In the genomic region with DNA sequence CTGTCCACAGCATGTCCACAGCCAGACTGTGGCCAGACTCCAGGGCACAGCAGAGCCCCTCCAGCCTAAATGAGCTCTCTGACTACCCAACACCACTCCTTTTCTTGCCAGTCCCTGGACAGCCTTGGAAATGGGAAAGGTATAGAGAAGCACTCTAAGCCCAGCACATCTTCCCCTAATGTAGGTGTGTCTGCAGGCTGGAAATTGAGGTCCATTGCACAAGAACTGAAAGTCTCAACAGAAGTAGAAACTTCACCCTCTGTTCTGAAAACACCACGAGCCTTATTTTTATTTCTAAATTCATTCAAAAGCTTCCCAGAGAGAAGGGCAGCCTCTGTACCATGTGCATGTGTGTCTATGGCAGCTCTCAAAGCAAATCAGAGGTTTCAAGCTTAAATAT, we compare ENCODE assay signal across 15 cellular contexts. TPM values are rescaled to one million over a fixed set of nuclear protein-coding genes. Genes with fewer than 3 reads are reported as not detected.
DNase-seq lines count a peak whose midpoint lies in the region; ATAC-seq, FAIRE-seq and TF ChIP-seq lines count a peak whose summit lies in the region.
"Had no signal": no experiment of that assay in that cellular context is flagged by ENCODE, and none has a peak within 500 bp of the region (broad histone marks: within the 10 kb centered on the region; RNA-seq: fewer than 3 reads in every experiment).

No MANE protein-coding gene starts in this region.

- no peak for TF ChIP-seq EP300 in GM12878 (IDR thresholded peaks at IDR 0.05; ENCODE audit: borderline replicate concordance in 1 of 2, control insufficient read depth in 1 of 2, low read depth in 2 of 2, low read length in 2 of 2)

- H3K27me3 ChIP-seq in GM23248 (replicated peaks; ENCODE audit: insufficient read depth) (no peaks in the 10 kb centered on the region), GM12878 (replicated peaks in 1 of 2; ENCODE audit: control insufficient read depth in 2 of 2, insufficient read depth in 2 of 2, low read length in 1 of 2) (no peaks in the 10 kb centered on the region; a peak in 1 of 4 replicates), osteoblast (ENCODE audit: insufficient read depth, low read length) (no peaks in the 10 kb centered on the region)

- no peaks in the 10 kb centered on the region for H3K36me3 ChIP-seq in GM23248 (ENCODE audit: low read depth)
- H3K36me3 ChIP-seq in GM12878 (ENCODE audit: control insufficient read depth in 2 of 2, insufficient read depth in 2 of 2, low read length in 1 of 2), result no peaks in the 10 kb centered on the region
- H3K36me3 ChIP-seq in osteoblast (ENCODE audit: insufficient read depth, low read length), result no peaks in the 10 kb centered on the region
- H3K36me3 ChIP-seq: heart left ventricle, sigmoid colon, transverse colon had no signal

- DNase-seq in GM23248 (no peak), NAMALWA (ENCODE audit: low spot score) (peak; percentile 1), GM12878 (ENCODE audit: low read depth, low spot score) (no peak), osteoblast (ENCODE audit: insufficient read length, low spot score, missing footprints) (no peak), occipital lobe (lab: John Stamatoyannopoulos, UW) (no peak), NCI-H146 (lab: John Stamatoyannopoulos, UW) (no peak)
- no peak for DNase-seq in activated T-helper 1 cell treated with anti-CD3 and anti-CD28 coated beads, Interleukin-12 subunit alpha, Interleukin-12 subunit beta, Interleukin-2, Interleukin-4 antibody, amounts not matched to agents 30 ng/mL and 10 ng/mL and 1 ng/mL, durations not matched to agents 14 hours and 24 hours and 36 hours (ENCODE audit: low spot score)
- no peak for DNase-seq in activated effector memory CD4-positive, alpha-beta T cell treated with anti-CD3 and anti-CD28 coated beads, Interleukin-2, amount 50 U/mL, for 16 hours
- DNase-seq: activated CD4-positive, CD25-positive, alpha-beta regulatory T cell treated with anti-CD3 and anti-CD28 coated beads, Interleukin-2, amount 50 U/mL, for 72 hours; psoas muscle had no signal

- no peaks in the 10 kb centered on the region for H3K4me1 Mint-ChIP-seq in activated T-helper 1 cell treated with anti-CD3 and anti-CD28 coated beads, Interleukin-12 subunit alpha, Interleukin-12 subunit beta, Interleukin-2, Interleukin-4 antibody, amounts not matched to agents 30 ng/mL and 10 ng/mL and 1 ng/mL, durations not matched to agents 14 hours and 24 hours and 36 hours (ENCODE audit: low read depth)

- TF ChIP-seq CTCF in GM12878 (IDR thresholded peaks at IDR 0.05 in 2 of 3, conservative IDR thresholded peaks at IDR 0.05 in 1 of 3; ENCODE audit: control insufficient read depth in 2 of 3, extremely low read depth in 1 of 3, insufficient read depth in 1 of 3, low read depth in 3 of 3, low read length in 3 of 3), result no peak
- no peak for TF ChIP-seq CTCF in osteoblast (IDR thresholded peaks at IDR 0.05; ENCODE audit: extremely low read depth, low read depth, low read length)

- POLR2A ChIA-PET in GM12878 (lab: Charles Lee), result interaction anchor here (0.6 to 3.2 kb wide), 5 partner anchors 11 to 479 kb away, joined by 3 to 13 read pairs (median 3); no protein-coding TSS in a partner anchor

- no peak for FAIRE-seq in GM12878 (lab: Jason Lieb, UNC)

- H3K27ac ChIP-seq in GM23248 (no peak overlapping the region), GM12878 (ENCODE audit: control insufficient read depth, insufficient read depth) (no peak overlapping the region), osteoblast (ENCODE audit: low read depth, low read length) (no peak overlapping the region)
- H3K27ac ChIP-seq: heart left ventricle, psoas muscle, transverse colon had no signal

- H3K79me2 ChIP-seq in GM23248 (ENCODE audit: insufficient read depth) (no peaks in the 10 kb centered on the region; the same call in 1 of the 2 replicates), GM12878 (ENCODE audit: control insufficient read depth, insufficient read depth, low read length) (no peaks in the 10 kb centered on the region), osteoblast (ENCODE audit: insufficient read depth, low read length) (peaks cover 10% of the 10 kb centered on the region)

- no peak overlapping the region for H3K9ac ChIP-seq in GM23248
- no peak overlapping the region for H3K9ac ChIP-seq in GM12878 (ENCODE audit: control insufficient read depth, insufficient read depth, low read length)

- peaks cover 3% of the 10 kb centered on the region; the same call in 1 of the 2 replicates for H3K4me1 ChIP-seq in GM23248 (ENCODE audit: insufficient read depth)
- no peaks in the 10 kb centered on the region for H3K4me1 ChIP-seq in GM12878 (ENCODE audit: control insufficient read depth, insufficient read depth, low read length)
- H3K4me1 ChIP-seq in osteoblast (ENCODE audit: insufficient read depth, low read length), result peaks cover 19% of the 10 kb centered on the region

- H3K4me2 ChIP-seq in GM23248 (ENCODE audit: unreplicated experiment) (peak overlapping the region; percentile 17), GM12878 (ENCODE audit: control insufficient read depth, insufficient read depth) (0 out of 2 replicates have a peak overlapping the region, but pooled peaks have one; percentile 2), osteoblast (ENCODE audit: insufficient read depth, low read length) (peak overlapping the region; percentile 34)

- H3F3A ChIP-seq in GM23248 (ENCODE audit: insufficient read depth), result no peaks in the 10 kb centered on the region

- no peak for TF ChIP-seq RAD21 in GM12878 (IDR thresholded peaks at IDR 0.05; ENCODE audit: insufficient read depth, low read depth, low read length)

- H3K4me3 ChIP-seq in GM23248, result no peak overlapping the region
- no peak overlapping the region for H3K4me3 ChIP-seq in GM12878
- H3K4me3 ChIP-seq in osteoblast (ENCODE audit: insufficient read depth, low read length), result no peak overlapping the region
- H3K4me3 ChIP-seq: heart left ventricle, psoas muscle, sigmoid colon, transverse colon had no signal

- H3K9me3 ChIP-seq in GM23248 (ENCODE audit: low read depth) (no peaks in the 10 kb centered on the region), GM12878 (replicated peaks; ENCODE audit: control insufficient read depth, insufficient read depth, low read length) (no peaks in the 10 kb centered on the region; the same call in 2 of the 3 replicates), osteoblast (ENCODE audit: low read depth, low read length) (no peaks in the 10 kb centered on the region)
- H3K9me3 ChIP-seq: heart left ventricle, psoas muscle, sigmoid colon, transverse colon had no signal

- ATAC-seq in GM12878, result no peak
- ATAC-seq: Right ventricle myocardium inferior had no signal

- H3K27me3 Mint-ChIP-seq in activated T-helper 1 cell treated with anti-CD3 and anti-CD28 coated beads, Interleukin-12 subunit alpha, Interleukin-12 subunit beta, Interleukin-2, Interleukin-4 antibody, amounts not matched to agents 30 ng/mL and 10 ng/mL and 1 ng/mL, durations not matched to agents 14 hours and 24 hours and 36 hours (ENCODE audit: insufficient read depth), result peaks cover 23% of the 10 kb centered on the region

- CTCF ChIA-PET in GM12878 (lab: Yijun Ruan, JAX), result interaction anchor here (0.6 to 21.5 kb wide), 62 partner anchors 8 to 473 kb away, joined by 3 to 532 read pairs (median 4); no protein-coding TSS in a partner anchor

- SMC1A ChIA-PET in GM12878 (lab: Charles Lee; ENCODE audit: uncharacterized antibody, unreplicated experiment), result interaction anchor here (0.6 to 13.9 kb wide), 59 partner anchors 8 to 475 kb away, joined by 3 to 291 read pairs (median 5); no protein-coding TSS in a partner anchor

- WGBS in GM23248 (ENCODE audit: low coverage in 1 of 2, low lambda C conversion rate in 2 of 2, missing lambda C conversion rate in 2 of 2), 2 experiments, result 61 to 91% methylated on average over 1 of the region's 1 CpG
- 0% methylated on average over 1 of the region's 1 CpG for WGBS in GM12878 (ENCODE audit: insufficient coverage, insufficient replicate concordance, low lambda C conversion rate, missing lambda C conversion rate)

- H3K4me3 Mint-ChIP-seq in activated T-helper 1 cell treated with anti-CD3 and anti-CD28 coated beads, Interleukin-12 subunit alpha, Interleukin-12 subunit beta, Interleukin-2, Interleukin-4 antibody, amounts not matched to agents 30 ng/mL and 10 ng/mL and 1 ng/mL, durations not matched to agents 14 hours and 24 hours and 36 hours, result no peak overlapping the region
- H3K4me3 Mint-ChIP-seq: dendritic cell treated with granulocyte-macrophage colony-stimulating factor and Interleukin-4, amounts not matched to agents 40 ng/mL and 50 ng/mL, for 4 days had no signal

- in situ Hi-C loops in GM23248 (cut with MboI) (loop anchor here (5.0 to 10.0 kb wide), 2 partner anchors 387 to 469 kb away; no protein-coding TSS in a partner anchor), GM12878 (cut with MboI) (loop anchor here (5.0 kb wide), 3 partner anchors 249 to 474 kb away; no protein-coding TSS in a partner anchor)

- BruUV-seq in GM12878 (replicated peaks; lab: Mats Ljungman, UMichigan), result no TSS peak

- no peak overlapping the region for H3K27ac Mint-ChIP-seq in activated T-helper 1 cell treated with anti-CD3 and anti-CD28 coated beads, Interleukin-12 subunit alpha, Interleukin-12 subunit beta, Interleukin-2, Interleukin-4 antibody, amounts not matched to agents 30 ng/mL and 10 ng/mL and 1 ng/mL, durations not matched to agents 14 hours and 24 hours and 36 hours
- H3K27ac Mint-ChIP-seq: dendritic cell treated with granulocyte-macrophage colony-stimulating factor and Interleukin-4, amounts not matched to agents 40 ng/mL and 50 ng/mL, for 4 days had no signal

- H4K20me1 ChIP-seq in GM23248 (ENCODE audit: insufficient read depth) (no peaks in the 10 kb centered on the region), GM12878 (ENCODE audit: control insufficient read depth, insufficient read depth) (no peaks in the 10 kb centered on the region), osteoblast (ENCODE audit: insufficient read depth, low read length) (no peaks in the 10 kb centered on the region)

- intact Hi-C loops in GM12878 (cut with micrococcal nuclease; ENCODE audit: unreplicated experiment), result loop anchor here (1.0 to 5.0 kb wide), 3 partner anchors 149 to 390 kb away; no protein-coding TSS in a partner anchor
- intact Hi-C loops in activated T-helper 1 cell treated with anti-CD3 and anti-CD28 coated beads, Interleukin-12 subunit alpha, Interleukin-12 subunit beta, Interleukin-2, Interleukin-4 antibody, amounts not matched to agents 30 ng/mL and 10 ng/mL and 1 ng/mL, durations not matched to agents 14 hours and 24 hours and 36 hours (cut with micrococcal nuclease), result loop anchor here (1.0 kb wide), 2 partner anchors 249 to 467 kb away; no protein-coding TSS in a partner anchor

- H3K36me3 Mint-ChIP-seq in activated T-helper 1 cell treated with anti-CD3 and anti-CD28 coated beads, Interleukin-12 subunit alpha, Interleukin-12 subunit beta, Interleukin-2, Interleukin-4 antibody, amounts not matched to agents 30 ng/mL and 10 ng/mL and 1 ng/mL, durations not matched to agents 14 hours and 24 hours and 36 hours (ENCODE audit: low read depth), result no peaks in the 10 kb centered on the region

- H3K9me2 ChIP-seq in GM23248 (ENCODE audit: insufficient read depth), result no peaks in the 10 kb centered on the region

- TF ChIP-seq POLR2A in GM12878 (IDR thresholded peaks at IDR 0.05; ENCODE audit: low read depth, low read length), result no peak

- H2AFZ ChIP-seq in GM23248, result no peak overlapping the region
- no peak overlapping the region for H2AFZ ChIP-seq in GM12878 (ENCODE audit: control insufficient read depth, low read depth, low read length)
- H2AFZ ChIP-seq in osteoblast (ENCODE audit: low read length), result no peak overlapping the region

- no peaks in the 10 kb centered on the region for H3K9me3 Mint-ChIP-seq in activated T-helper 1 cell treated with anti-CD3 and anti-CD28 coated beads, Interleukin-12 subunit alpha, Interleukin-12 subunit beta, Interleukin-2, Interleukin-4 antibody, amounts not matched to agents 30 ng/mL and 10 ng/mL and 1 ng/mL, durations not matched to agents 14 hours and 24 hours and 36 hours
- H3K9me3 Mint-ChIP-seq: dendritic cell treated with granulocyte-macrophage colony-stimulating factor and Interleukin-4, amounts not matched to agents 40 ng/mL and 50 ng/mL, for 4 days had no signal

- RAD21 ChIA-PET in GM12878 (lab: Charles Lee; ENCODE audit: unreplicated experiment), result interaction anchor here (0.7 to 16.4 kb wide), 35 partner anchors 31 to 477 kb away, joined by 3 to 290 read pairs (median 6); no protein-coding TSS in a partner anchor

RNA-seq across cellular contexts. Expression of a gene that starts 3.7 kb away (rescaled TPM):
- 14.2 and 18.6 TPM in 2 replicates for total RNA-seq in GM23248 (2014; rRNA removed; shearing (Covaris generic))
- polyA plus RNA-seq in GM23248 (2016; fragmentation: Nextera tagmentation; extraction: Ambion mirVana) (24.8 and 25.1 TPM in 2 replicates), GM12878 (2011; rRNA removed) (7.4 and 10.6 TPM in 2 replicates), GM12878 (2014; fragmentation: Illumina TruSeq; extraction: Trizol) (22.5 and 28.1 TPM in 2 replicates), GM12878 (2014; fragmentation: Nextera tagmentation; extraction: Ambion mirVana) (10 to 100 TPM in 1 of 2 experiments, 1 to 10 TPM in 1; 8.5 to 14.0 TPM), GM12878 (2014; rRNA removed) (40.7 and 48.2 TPM in 2 replicates), GM12878 (2016; fragmentation: Nextera tagmentation; extraction: Ambion mirVana) (10 to 100 TPM; 72.5 to 77.0 TPM)
- total RNA-seq in GM12878 (2013; cell fraction: nucleolus; rRNA removed), result 131 and 133 TPM in 2 replicates
- total RNA-seq in GM12878 (2014; rRNA removed) (17.9 and 19.1 TPM in 2 replicates), GM12878 (2014; rRNA removed; fragmentation: Illumina TruSeq; extraction: Trizol) (20.0 and 22.4 TPM in 2 replicates), GM12878 (2021) (35.6 and 37.0 TPM in 2 replicates), osteoblast (72.2 and 77.8 TPM in 2 replicates), occipital lobe (43.0 TPM)
- polyA plus RNA-seq in GM12878 (2011; ENCODE audit: low read depth), result 2.5 TPM
- 9.8 and 10.7 TPM in 2 replicates for polyA plus RNA-seq in GM12878 (2011; cell fraction: cytosol; rRNA removed)
- polyA plus RNA-seq in GM12878 (2011; cell fraction: nucleus; rRNA removed), result 25.2 and 26.9 TPM in 2 replicates
- polyA plus RNA-seq in GM12878 (2012), result 2.5 and 2.8 TPM in 2 replicates
- 39.1 and 39.8 TPM in 2 replicates for polyA minus RNA-seq in GM12878 (2011; rRNA and poly(A)+ RNA removed)
- 2.8 and 4.3 TPM in 2 replicates for polyA minus RNA-seq in GM12878 (2011; cell fraction: cytosol; rRNA and poly(A)+ RNA removed)
- polyA minus RNA-seq in GM12878 (2011; cell fraction: nucleus; rRNA and poly(A)+ RNA removed), result 48.6 and 74.1 TPM in 2 replicates
- total RNA-seq in activated T-helper 1 cell treated with anti-CD3 and anti-CD28 coated beads, Interleukin-12 subunit alpha, Interleukin-12 subunit beta, Interleukin-2, Interleukin-4 antibody, amounts not matched to agents 30 ng/mL and 10 ng/mL and 1 ng/mL, durations not matched to agents 14 hours and 24 hours and 36 hours, result not detected in 2 replicates

Comparison
In these comparisons a context has a peak if more than half of its experiments do, and no peak if none do; other contexts are left out.
1. RNA of a gene that starts 3.7 kb away (total RNA-seq): 72.2 to 77.8 TPM in osteoblast, 43.0 TPM in occipital lobe (single experiment), 17.9 to 133 TPM in GM12878 and 14.2 to 18.6 TPM in GM23248; not detected in activated T-helper 1 cell treated with anti-CD3 and anti-CD28 coated beads, Interleukin-12 subunit alpha, Interleukin-12 subunit beta, Interleukin-2, Interleukin-4 antibody, amounts not matched to agents 30 ng/mL and 10 ng/mL and 1 ng/mL, durations not matched to agents 14 hours and 24 hours and 36 hours; every median in the first group is over 10 times any median in the second.
2. Peak in every context shown above with its lines, with median percentiles within 50 percentile points of each other: H3K4me2 ChIP-seq.